In genomic region chr12:104935892-104936291, GRCh38 we compare ENCODE assay signal across 29 cellular contexts.
"Had no signal": no experiment of that assay in that cellular context is flagged by ENCODE, and none has a peak within 500 bp of the region (broad histone marks: within the 10 kb centered on the region; RNA-seq: fewer than 3 reads in every experiment).

No MANE protein-coding gene starts in this region.

- H3K27me3 ChIP-seq: ascending aorta, body of pancreas, Peyer's patch had no signal

- ATAC-seq: activated CD8-positive, alpha-beta T cell treated with anti-CD3 and anti-CD28 coated beads for 36 hours; activated naive CD4-positive, alpha-beta T cell treated with anti-CD3 and anti-CD28 coated beads, Interleukin-2, amount 50 U/mL, for 72 hours; activated naive CD8-positive, alpha-beta T cell treated with anti-CD3 and anti-CD28 coated beads, Interleukin-2, amount 50 U/mL, for 24 hours; body of pancreas; K562; SK-N-SH treated with all-trans-retinoic acid at 6 μM for 48 hours had no signal

- H3K4me3 ChIP-seq: ascending aorta, body of pancreas, K562, Peyer's patch, SJSA1 had no signal

- H3K36me3 ChIP-seq: ascending aorta, Peyer's patch, SJSA1 had no signal

- H3K9me3 Mint-ChIP-seq: activated CD8-positive, alpha-beta T cell treated with anti-CD3 and anti-CD28 coated beads for 36 hours; activated naive CD4-positive, alpha-beta T cell treated with anti-CD3 and anti-CD28 coated beads, Interleukin-2, amount 50 U/mL, for 72 hours; activated naive CD8-positive, alpha-beta T cell treated with anti-CD3 and anti-CD28 coated beads, Interleukin-2, amount 50 U/mL, for 24 hours; activated T-helper 1 cell treated with anti-CD3 and anti-CD28 coated beads, Interleukin-12 subunit alpha, Interleukin-12 subunit beta, Interleukin-2, Interleukin-4 antibody, amounts not matched to agents 30 ng/mL and 10 ng/mL and 1 ng/mL, durations not matched to agents 14 hours and 24 hours and 36 hours; T-helper 2 cell treated with Interferon-gamma antibody and Interleukin-4, amounts not matched to agents 5 μg/mL and 100 μg/mL, for 36 hours had no signal

- H3K27ac Mint-ChIP-seq: activated CD8-positive, alpha-beta T cell treated with anti-CD3 and anti-CD28 coated beads for 36 hours; activated naive CD4-positive, alpha-beta T cell treated with anti-CD3 and anti-CD28 coated beads, Interleukin-2, amount 50 U/mL, for 72 hours; activated naive CD8-positive, alpha-beta T cell treated with anti-CD3 and anti-CD28 coated beads, Interleukin-2, amount 50 U/mL, for 24 hours; activated T-helper 1 cell treated with anti-CD3 and anti-CD28 coated beads, Interleukin-12 subunit alpha, Interleukin-12 subunit beta, Interleukin-2, Interleukin-4 antibody, amounts not matched to agents 30 ng/mL and 10 ng/mL and 1 ng/mL, durations not matched to agents 14 hours and 24 hours and 36 hours; T-helper 2 cell treated with Interferon-gamma antibody and Interleukin-4, amounts not matched to agents 5 μg/mL and 100 μg/mL, for 36 hours had no signal

- DNase-seq: activated CD4-positive, alpha-beta T cell treated with anti-CD3 and anti-CD28 coated beads for 1 hour; activated CD8-positive, alpha-beta memory T cell treated with anti-CD3 and anti-CD28 coated beads, Interleukin-2, amount 50 U/mL, for 4 hours; activated CD8-positive, alpha-beta T cell treated with anti-CD3 and anti-CD28 coated beads for 36 hours; activated effector memory CD4-positive, alpha-beta T cell treated with anti-CD3 and anti-CD28 coated beads, Interleukin-2, amount 50 U/mL, for 16 hours; activated naive CD4-positive, alpha-beta T cell treated with Interleukin-2 at 50 U/mL for 16 hours; activated naive CD8-positive, alpha-beta T cell treated with anti-CD3 and anti-CD28 coated beads, Interleukin-2, amount 50 U/mL, for 24 hours; amniotic stem cell; body of pancreas; central memory CD4-positive, alpha-beta T cell; Karpas-422; MM.1S; NCI-H1105 treated with DMSO at 0.1 percent for 48 hours; NCI-H1436 treated with DMSO at 0.1 percent for 48 hours; NCI-H187; NCI-H2081; NCI-H446; NCI-H524; Peyer's patch; SHP77; SW 1271 had no signal

- FAIRE-seq: bronchial epithelial cell, K562 had no signal

- H3K27ac ChIP-seq: ascending aorta, body of pancreas, Peyer's patch, RWPE1, SJSA1 had no signal

- H3K9me3 ChIP-seq: ascending aorta, body of pancreas, Peyer's patch had no signal

- H3K4me1 ChIP-seq: Peyer's patch, SJSA1 had no signal

- H3K4me3 Mint-ChIP-seq: activated CD8-positive, alpha-beta T cell treated with anti-CD3 and anti-CD28 coated beads for 36 hours; activated naive CD8-positive, alpha-beta T cell treated with anti-CD3 and anti-CD28 coated beads, Interleukin-2, amount 50 U/mL, for 24 hours; activated T-helper 1 cell treated with anti-CD3 and anti-CD28 coated beads, Interleukin-12 subunit alpha, Interleukin-12 subunit beta, Interleukin-2, Interleukin-4 antibody, amounts not matched to agents 30 ng/mL and 10 ng/mL and 1 ng/mL, durations not matched to agents 14 hours and 24 hours and 36 hours; T-helper 2 cell treated with Interferon-gamma antibody and Interleukin-4, amounts not matched to agents 5 μg/mL and 100 μg/mL, for 36 hours had no signal
